ENCODE assay signal across 8 cellular contexts in the genomic region with DNA sequence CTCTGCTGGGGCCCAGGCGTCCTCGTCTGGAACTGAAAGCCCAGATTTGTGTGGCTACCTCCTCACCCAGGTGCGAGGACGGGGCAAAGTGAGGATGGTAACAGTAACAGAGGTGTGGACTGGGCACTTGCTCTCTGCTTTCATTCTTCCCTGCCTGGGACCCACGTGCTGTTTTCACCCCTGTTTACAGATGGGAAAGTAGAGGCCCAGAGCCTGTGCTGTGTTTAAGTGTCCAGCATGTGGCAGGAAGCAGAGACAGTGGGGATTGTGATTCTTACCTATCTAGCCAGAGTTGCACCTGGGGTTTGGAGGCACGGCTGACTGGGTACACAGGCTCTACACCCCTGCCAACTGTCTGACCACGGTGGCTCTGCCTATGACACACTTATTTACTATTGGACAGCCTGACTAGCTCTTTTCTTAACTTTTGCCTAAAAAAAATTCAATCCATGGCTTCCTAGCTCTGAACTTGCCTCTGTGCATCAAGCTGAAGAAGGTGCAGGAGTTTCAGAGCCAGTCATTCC.
DNase-seq lines count a peak whose midpoint lies in the region; ATAC-seq and TF ChIP-seq lines count a peak whose summit lies in the region.

No MANE protein-coding gene starts in this region.

- intact Hi-C loops in right cardiac atrium (cut with DNase I): loop anchor here (5.0 to 10.0 kb wide), 3 partner anchors 125 to 158 kb away; a partner anchor contains a TSS

- H3K79me2 ChIP-seq in OCI-LY3 (ENCODE audit: low read length): no peaks in the 10 kb centered on the region

- H3K4me2 ChIP-seq in OCI-LY3 (ENCODE audit: low read length): peak overlapping the region; percentile 57

- peaks cover 3 to 4% of the 10 kb centered on the region in 2 donors for H3K36me3 Mint-ChIP-seq in activated T-cell treated with anti-CD3 and anti-CD28 coated beads, Interleukin-2, amount 50 U/mL, for 72 hours (ENCODE audit: insufficient read depth in 2 of 2)

- no peaks in the 10 kb centered on the region for H3K9me3 ChIP-seq in OCI-LY3 (ENCODE audit: insufficient read depth, low read length)
- H3K9me3 ChIP-seq in right cardiac atrium (ENCODE audit: control insufficient read depth, low read length): no peaks in the 10 kb centered on the region
- H3K9me3 ChIP-seq in suprapubic skin: no peaks in the 10 kb centered on the region

- H3K9me3 Mint-ChIP-seq in activated T-cell treated with anti-CD3 and anti-CD28 coated beads, Interleukin-2, amount 50 U/mL, for 72 hours: no peaks in the 10 kb centered on the region

- no peaks in the 10 kb centered on the region for H4K20me1 ChIP-seq in OCI-LY3 (ENCODE audit: insufficient read depth, low read length)

- TF ChIP-seq CTCF in OCI-LY3 (IDR thresholded peaks at IDR 0.05; ENCODE audit: low read depth, low read length) (no peak), suprapubic skin (IDR thresholded peaks at IDR 0.05) (no peak)

- H3K27me3 ChIP-seq in OCI-LY3 (ENCODE audit: low read depth, low read length) (no peaks in the 10 kb centered on the region), right cardiac atrium (ENCODE audit: control insufficient read depth, insufficient read depth) (no peaks in the 10 kb centered on the region), suprapubic skin (no peaks in the 10 kb centered on the region)

- H3K4me3 ChIP-seq in OCI-LY3 (ENCODE audit: low read length) (no peak overlapping the region), right cardiac atrium (ENCODE audit: low read length) (no peak overlapping the region), suprapubic skin (no peak overlapping the region)

- peak overlapping the region; percentile 65 to 71 for H3K4me3 Mint-ChIP-seq in activated T-cell treated with anti-CD3 and anti-CD28 coated beads, Interleukin-2, amount 50 U/mL, for 72 hours

- H3K36me3 ChIP-seq in OCI-LY3 (replicated peaks; ENCODE audit: low read depth, low read length) (no peaks in the 10 kb centered on the region), suprapubic skin (no peaks in the 10 kb centered on the region)

- H3K4me1 Mint-ChIP-seq in activated T-cell treated with anti-CD3 and anti-CD28 coated beads, Interleukin-2, amount 50 U/mL, for 72 hours (ENCODE audit: low read depth): peaks cover 99% of the 10 kb centered on the region

- H3K27ac ChIP-seq in OCI-LY3 (ENCODE audit: low read length): peak overlapping the region; percentile 64
- H3K27ac ChIP-seq in right cardiac atrium (ENCODE audit: low read length): peak overlapping the region; percentile 14
- peak overlapping the region; percentile 25 for H3K27ac ChIP-seq in suprapubic skin

- H3K4me1 ChIP-seq in OCI-LY3 (ENCODE audit: low read length) (peaks cover 60% of the 10 kb centered on the region), right cardiac atrium (ENCODE audit: control insufficient read depth, insufficient read depth, low read length) (peaks cover 16% of the 10 kb centered on the region), suprapubic skin (peaks cover 31% of the 10 kb centered on the region)

- no peak for TF ChIP-seq EP300 in suprapubic skin (IDR thresholded peaks at IDR 0.05)

- DNase-seq in activated T-cell treated with anti-CD3 and anti-CD28 coated beads, Interleukin-2, amount 50 U/mL, for 72 hours: peak in 1 of 2 donors; percentile 41
- DNase-seq in activated T-cell treated with anti-CD3 and anti-CD28 coated beads, Interleukin-2, amount 50 U/mL, for 1 hour: no peak
- DNase-seq in right cardiac atrium: no peak
- no peak for DNase-seq in suprapubic skin (ENCODE audit: low spot score in 2 of 2)
- no peak for DNase-seq in ureter (ENCODE audit: low spot score)
- no peak for DNase-seq in NCI-H345 (lab: John Stamatoyannopoulos, UW)
- no peak for DNase-seq in NCI-H2227 treated with DMSO at 0.1 percent for 48 hours (lab: John Stamatoyannopoulos, UW)

- peak; percentile 32 to 37 for ATAC-seq in activated T-cell treated with anti-CD3 and anti-CD28 coated beads, Interleukin-2, amount 50 U/mL, for 72 hours (replicated peaks in 1 of 2)
- ATAC-seq in right cardiac atrium: no peak

- H3K27ac Mint-ChIP-seq in activated T-cell treated with anti-CD3 and anti-CD28 coated beads, Interleukin-2, amount 50 U/mL, for 72 hours: peak overlapping the region; percentile 82

- no peaks in the 10 kb centered on the region for H3K27me3 Mint-ChIP-seq in activated T-cell treated with anti-CD3 and anti-CD28 coated beads, Interleukin-2, amount 50 U/mL, for 72 hours (ENCODE audit: low read depth)

- 77% methylated on average over 7 of the region's 7 CpGs for WGBS in right cardiac atrium
- WGBS in suprapubic skin: 75% methylated on average over 7 of the region's 7 CpGs

- TF ChIP-seq POLR2A in suprapubic skin (IDR thresholded peaks at IDR 0.05): no peak

- H2AFZ ChIP-seq in OCI-LY3 (ENCODE audit: low read depth, low read length): 0 out of 2 replicates have a peak overlapping the region, but pooled peaks have one; percentile 22

- H3K9ac ChIP-seq in OCI-LY3 (ENCODE audit: low read length): peak overlapping the region; percentile 40

Comparison
In these comparisons a context has a peak if more than half of its experiments do, and no peak if none do; other contexts are left out.
1. ATAC-seq: peak in activated T-cell treated with anti-CD3 and anti-CD28 coated beads, Interleukin-2, amount 50 U/mL, for 72 hours (2 of 2); none in right cardiac atrium (0 of 2).
2. H3K27ac ChIP-seq: peak in every context shown above with its lines; median percentile 64 in OCI-LY3; 25 in suprapubic skin; 14 in right cardiac atrium.